Comparison of ENCODE assay signal across 20 cellular contexts in the genomic region with DNA sequence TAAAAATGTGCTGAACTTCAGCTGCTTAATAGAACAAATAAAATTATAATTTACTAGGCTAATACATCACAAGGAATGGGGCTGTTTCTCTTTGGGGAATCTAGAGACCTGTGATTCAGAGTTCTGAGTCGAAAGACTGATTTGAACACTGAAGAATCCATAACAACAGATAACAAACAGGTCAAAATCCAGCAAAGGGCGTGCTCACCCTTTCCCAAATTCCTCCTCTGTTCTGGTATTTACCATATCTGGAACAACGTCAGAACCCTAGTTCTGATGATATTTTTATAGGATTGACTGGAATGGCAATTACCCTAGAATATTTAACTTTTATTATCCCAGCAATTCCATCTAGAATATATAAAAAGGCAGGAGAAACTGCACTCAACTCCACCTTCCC.
DNase-seq lines count a peak whose midpoint lies in the region; ATAC-seq and TF ChIP-seq lines count a peak whose summit lies in the region.
"Had no signal": no experiment of that assay in that cellular context is flagged by ENCODE, and none has a peak within 500 bp of the region (broad histone marks: within the 10 kb centered on the region; RNA-seq: fewer than 3 reads in every experiment).

No MANE protein-coding gene starts in this region.

- POLR2A ChIA-PET in activated CD8-positive, alpha-beta T cell treated with anti-CD3 and anti-CD28 coated beads for 36 hours (lab: Charles Lee): no interaction called here

- TF ChIP-seq RAD21 in neural cell (conservative IDR thresholded peaks at IDR 0.05): no peak

- no peak overlapping the region for H3K9ac ChIP-seq in GM23248
- H3K9ac ChIP-seq in colonic mucosa (ENCODE audit: low read depth in 2 of 2, low read length in 2 of 2): no peak overlapping the region
- H3K9ac ChIP-seq in neural cell (ENCODE audit: low read length): no peak overlapping the region
- H3K9ac ChIP-seq: BLaER1, KMS-11 had no signal

- H3K27ac ChIP-seq in GM23248 (peak overlapping the region; percentile 43), colonic mucosa (peak overlapping the region; percentile 7), neural cell (ENCODE audit: low read length) (no peak overlapping the region)
- H3K27ac ChIP-seq: BLaER1, KMS-11 had no signal

- peak; percentile 42 for DNase-seq in GM23248
- no peak for DNase-seq in colonic mucosa
- no peak for DNase-seq in activated CD8-positive, alpha-beta T cell treated with anti-CD3 and anti-CD28 coated beads for 36 hours
- no peak for DNase-seq in immature natural killer cell
- DNase-seq in DMS114 treated with DMSO at 0.1 percent for 48 hours (lab: John Stamatoyannopoulos, UW; ENCODE audit: unreplicated experiment): no peak
- DNase-seq: CD8-positive, alpha-beta T cell; DND-41; GDM1; MG63; NCI-H1092; NCI-H146; NCI-H2107; NCI-H345; NK-92 treated with Interleukin-12 subunit alpha and Interleukin-12 subunit beta, amount 100 ng/mL, for 24 hours; OCI-M1; SHP77 treated with DMSO at 0.1 percent for 48 hours had no signal

- TF ChIP-seq CTCF in colonic mucosa (IDR thresholded peaks at IDR 0.05) (no peak), neural cell (IDR thresholded peaks at IDR 0.05; ENCODE audit: poor library complexity, severe bottlenecking) (no peak)
- TF ChIP-seq CTCF in activated CD8-positive, alpha-beta T cell treated with anti-CD3 and anti-CD28 coated beads for 36 hours (IDR thresholded peaks at IDR 0.05): no peak

- H3K79me2 ChIP-seq in GM23248 (ENCODE audit: insufficient read depth) (no peaks in the 10 kb centered on the region), neural cell (replicated peaks; ENCODE audit: insufficient read depth, low read length) (no peaks in the 10 kb centered on the region)

- no peak overlapping the region for H3K4me2 ChIP-seq in GM23248 (ENCODE audit: unreplicated experiment)
- no peak overlapping the region for H3K4me2 ChIP-seq in neural cell (ENCODE audit: low read length)
- H3K4me2 ChIP-seq: BLaER1, KMS-11 had no signal

- H2AFZ ChIP-seq in GM23248 (0 out of 2 replicates have a peak overlapping the region, but pooled peaks have one; percentile 11), neural cell (ENCODE audit: low read depth, low read length) (no peak overlapping the region)

- H3K27me3 Mint-ChIP-seq in activated CD8-positive, alpha-beta T cell treated with anti-CD3 and anti-CD28 coated beads for 36 hours: no peaks in the 10 kb centered on the region
- peaks cover 0 to 5% (median 2%) of the 10 kb centered on the region in 3 donors for H3K27me3 Mint-ChIP-seq in immature natural killer cell (ENCODE audit: low read depth in 3 of 3)

- H3K9me3 ChIP-seq in GM23248 (ENCODE audit: low read depth) (no peaks in the 10 kb centered on the region), colonic mucosa (no peaks in the 10 kb centered on the region), neural cell (ENCODE audit: low read length) (no peaks in the 10 kb centered on the region)
- H3K9me3 ChIP-seq: BLaER1, MG63 had no signal

- intact Hi-C loops in colonic mucosa (cut with DNase I): no loop called here
- intact Hi-C loops in activated CD8-positive, alpha-beta T cell treated with anti-CD3 and anti-CD28 coated beads for 36 hours (cut with micrococcal nuclease): no loop called here

- no peaks in the 10 kb centered on the region for H3K4me1 Mint-ChIP-seq in activated CD8-positive, alpha-beta T cell treated with anti-CD3 and anti-CD28 coated beads for 36 hours (ENCODE audit: low read depth)
- no peaks in the 10 kb centered on the region for H3K4me1 Mint-ChIP-seq in immature natural killer cell

- H3K27ac Mint-ChIP-seq in activated CD8-positive, alpha-beta T cell treated with anti-CD3 and anti-CD28 coated beads for 36 hours: no peak overlapping the region
- no peak overlapping the region for H3K27ac Mint-ChIP-seq in immature natural killer cell
- H3K27ac Mint-ChIP-seq: CD8-positive, alpha-beta T cell had no signal

- WGBS in GM23248 (ENCODE audit: low coverage in 1 of 2, low lambda C conversion rate in 2 of 2, missing lambda C conversion rate in 2 of 2), 2 experiments: 31 to 35% methylated on average over 3 of the region's 3 CpGs

- H3K9me2 ChIP-seq in GM23248 (ENCODE audit: insufficient read depth) (no peaks in the 10 kb centered on the region), neural cell (ENCODE audit: insufficient read depth, low read length) (no peaks in the 10 kb centered on the region)

- H4K20me1 ChIP-seq in GM23248 (ENCODE audit: insufficient read depth) (no peaks in the 10 kb centered on the region), neural cell (ENCODE audit: insufficient read depth) (no peaks in the 10 kb centered on the region)
- H4K20me1 ChIP-seq: BLaER1 had no signal

- H3K27me3 ChIP-seq in GM23248 (replicated peaks; ENCODE audit: insufficient read depth) (no peaks in the 10 kb centered on the region; the same call in 1 of the 2 replicates), colonic mucosa (no peaks in the 10 kb centered on the region), neural cell (ENCODE audit: insufficient read depth, low read depth, low read length) (no peaks in the 10 kb centered on the region)
- H3K27me3 ChIP-seq: BLaER1, MG63 had no signal

- H3F3A ChIP-seq in GM23248 (ENCODE audit: insufficient read depth) (peaks cover 8% of the 10 kb centered on the region), neural cell (ENCODE audit: insufficient read depth, low read length, poor library complexity, severe bottlenecking) (no peaks in the 10 kb centered on the region)

- CTCF ChIA-PET in activated CD8-positive, alpha-beta T cell treated with anti-CD3 and anti-CD28 coated beads for 36 hours (lab: Charles Lee): interaction anchor here (1.3 kb wide), 1 partner anchor 100 kb away, joined by 5 read pairs; no protein-coding TSS in a partner anchor

- no peak for ATAC-seq in GM21786 (IDR thresholded peaks at IDR 0.05; ENCODE audit: unreplicated experiment)
- ATAC-seq in activated CD8-positive, alpha-beta T cell treated with anti-CD3 and anti-CD28 coated beads for 36 hours: no peak
- ATAC-seq: CD8-positive, alpha-beta T cell had no signal

- H3K36me3 ChIP-seq in GM23248 (ENCODE audit: low read depth) (no peaks in the 10 kb centered on the region), colonic mucosa (no peaks in the 10 kb centered on the region), neural cell (ENCODE audit: insufficient read depth, low read length) (no peaks in the 10 kb centered on the region)
- H3K36me3 ChIP-seq: BLaER1, MG63 had no signal

- no peak overlapping the region for H3K4me3 ChIP-seq in GM23248
- no peak overlapping the region for H3K4me3 ChIP-seq in colonic mucosa
- H3K4me3 ChIP-seq in neural cell (ENCODE audit: low read length): no peak overlapping the region
- H3K4me3 ChIP-seq: BLaER1, MG63 had no signal

- TF ChIP-seq EP300 in neural cell (conservative IDR thresholded peaks at IDR 0.05; ENCODE audit: poor library complexity, severe bottlenecking): no peak

- peaks cover 10% of the 10 kb centered on the region for H3K4me1 ChIP-seq in GM23248 (ENCODE audit: insufficient read depth)
- no peaks in the 10 kb centered on the region for H3K4me1 ChIP-seq in colonic mucosa

- H3K36me3 Mint-ChIP-seq in activated CD8-positive, alpha-beta T cell treated with anti-CD3 and anti-CD28 coated beads for 36 hours (ENCODE audit: low read depth): no peaks in the 10 kb centered on the region
- no peaks in the 10 kb centered on the region for H3K36me3 Mint-ChIP-seq in immature natural killer cell
- H3K36me3 Mint-ChIP-seq: CD8-positive, alpha-beta T cell had no signal

- H3K4me3 Mint-ChIP-seq in activated CD8-positive, alpha-beta T cell treated with anti-CD3 and anti-CD28 coated beads for 36 hours: no peak overlapping the region
- no peak overlapping the region for H3K4me3 Mint-ChIP-seq in immature natural killer cell
- H3K4me3 Mint-ChIP-seq: CD8-positive, alpha-beta T cell had no signal

- no peaks in the 10 kb centered on the region for H3K9me3 Mint-ChIP-seq in activated CD8-positive, alpha-beta T cell treated with anti-CD3 and anti-CD28 coated beads for 36 hours
- H3K9me3 Mint-ChIP-seq in immature natural killer cell: no peaks in the 10 kb centered on the region
- H3K9me3 Mint-ChIP-seq: CD8-positive, alpha-beta T cell had no signal

- in situ Hi-C loops in GM23248 (cut with MboI): no loop called here

TF ChIP-seq in neural cell, 6 proteins besides CTCF, POLR2A, EP300 and RAD21:
- no peak for TF ChIP-seq SMC3 (conservative IDR thresholded peaks at IDR 0.05; ENCODE audit: poor library complexity)
- no peak for TF ChIP-seq MXI1 (conservative IDR thresholded peaks at IDR 0.05; ENCODE audit: poor library complexity, severe bottlenecking)
- TF ChIP-seq, protein P1, sequence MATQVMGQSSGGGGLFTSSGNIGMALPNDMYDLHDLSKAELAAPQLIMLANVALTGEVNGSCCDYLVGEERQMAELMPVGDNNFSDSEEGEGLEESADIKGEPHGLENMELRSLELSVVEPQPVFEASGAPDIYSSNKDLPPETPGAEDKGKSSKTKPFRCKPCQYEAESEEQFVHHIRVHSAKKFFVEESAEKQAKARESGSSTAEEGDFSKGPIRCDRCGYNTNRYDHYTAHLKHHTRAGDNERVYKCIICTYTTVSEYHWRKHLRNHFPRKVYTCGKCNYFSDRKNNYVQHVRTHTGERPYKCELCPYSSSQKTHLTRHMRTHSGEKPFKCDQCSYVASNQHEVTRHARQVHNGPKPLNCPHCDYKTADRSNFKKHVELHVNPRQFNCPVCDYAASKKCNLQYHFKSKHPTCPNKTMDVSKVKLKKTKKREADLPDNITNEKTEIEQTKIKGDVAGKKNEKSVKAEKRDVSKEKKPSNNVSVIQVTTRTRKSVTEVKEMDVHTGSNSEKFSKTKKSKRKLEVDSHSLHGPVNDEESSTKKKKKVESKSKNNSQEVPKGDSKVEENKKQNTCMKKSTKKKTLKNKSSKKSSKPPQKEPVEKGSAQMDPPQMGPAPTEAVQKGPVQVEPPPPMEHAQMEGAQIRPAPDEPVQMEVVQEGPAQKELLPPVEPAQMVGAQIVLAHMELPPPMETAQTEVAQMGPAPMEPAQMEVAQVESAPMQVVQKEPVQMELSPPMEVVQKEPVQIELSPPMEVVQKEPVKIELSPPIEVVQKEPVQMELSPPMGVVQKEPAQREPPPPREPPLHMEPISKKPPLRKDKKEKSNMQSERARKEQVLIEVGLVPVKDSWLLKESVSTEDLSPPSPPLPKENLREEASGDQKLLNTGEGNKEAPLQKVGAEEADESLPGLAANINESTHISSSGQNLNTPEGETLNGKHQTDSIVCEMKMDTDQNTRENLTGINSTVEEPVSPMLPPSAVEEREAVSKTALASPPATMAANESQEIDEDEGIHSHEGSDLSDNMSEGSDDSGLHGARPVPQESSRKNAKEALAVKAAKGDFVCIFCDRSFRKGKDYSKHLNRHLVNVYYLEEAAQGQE (IDR thresholded peaks at IDR 0.05; ENCODE audit: borderline replicate concordance): peak; percentile 6
